1 cellular context compared by ENCODE assay signal in genomic region chr1:230066466-230067404, GRCh38.
TF ChIP-seq lines count a peak whose summit lies in the region.

Gene GALNT2 (plus strand): TSS chr1:230067238. CDS start chr1:230067281, 43 bp downstream.

TF ChIP-seq in HepG2, 621 proteins besides CTCF, POLR2A, EP300 and RAD21 (continued from another document and continues in another):
- TF ChIP-seq ZNF646 (CRISPR knock-in tag; IDR thresholded peaks at IDR 0.05) = no peak
- no peak for TF ChIP-seq RBM39 (IDR thresholded peaks at IDR 0.05; ENCODE audit: low read depth, low read length, poor library complexity, severe bottlenecking)
- no peak for TF ChIP-seq ZNF414 (CRISPR knock-in tag; IDR thresholded peaks at IDR 0.05)
- TF ChIP-seq ZNF687 (CRISPR knock-in tag; IDR thresholded peaks at IDR 0.05) = peak; percentile 81
- no peak for TF ChIP-seq NBN (conservative IDR thresholded peaks at IDR 0.05)
- TF ChIP-seq SMARCE1 (IDR thresholded peaks at IDR 0.05; ENCODE audit: borderline replicate concordance) = no peak
- no peak for TF ChIP-seq FOXM1 (CRISPR knock-in tag; IDR thresholded peaks at IDR 0.05)
- no peak for TF ChIP-seq DMTF1 (CRISPR knock-in tag; IDR thresholded peaks at IDR 0.05)
- no peak for TF ChIP-seq ZNF7 (CRISPR knock-in tag; IDR thresholded peaks at IDR 0.05)
- TF ChIP-seq ZNF550 (CRISPR knock-in tag; IDR thresholded peaks at IDR 0.05; ENCODE audit: borderline replicate concordance) = no peak
- no peak for TF ChIP-seq THYN1 (CRISPR knock-in tag; IDR thresholded peaks at IDR 0.05; ENCODE audit: borderline replicate concordance, low read depth)
- no peak for TF ChIP-seq AHDC1 (CRISPR knock-in tag; IDR thresholded peaks at IDR 0.05; ENCODE audit: borderline replicate concordance)
- TF ChIP-seq UBTF (CRISPR knock-in tag; IDR thresholded peaks at IDR 0.05) = no peak
- TF ChIP-seq ZNF577 (CRISPR knock-in tag; IDR thresholded peaks at IDR 0.05; ENCODE audit: borderline replicate concordance, low read depth) = no peak
- TF ChIP-seq HMG20B (CRISPR knock-in tag; conservative IDR thresholded peaks at IDR 0.05) = no peak
- no peak for TF ChIP-seq FOXA3 (CRISPR knock-in tag; IDR thresholded peaks at IDR 0.05)
- TF ChIP-seq NFE2 (CRISPR knock-in tag; IDR thresholded peaks at IDR 0.05) = no peak
- TF ChIP-seq REXO4 (CRISPR knock-in tag; IDR thresholded peaks at IDR 0.05; ENCODE audit: borderline replicate concordance) = no peak
- 0 out of 2 replicates have a peak, but pooled peaks have one; percentile 59 for TF ChIP-seq CBX2 (IDR thresholded peaks at IDR 0.05; ENCODE audit: low read depth, low read length)
- TF ChIP-seq CBX2 (CRISPR knock-in tag; IDR thresholded peaks at IDR 0.05; ENCODE audit: low read depth) = no peak
- no peak for TF ChIP-seq NCOA1 (CRISPR knock-in tag; IDR thresholded peaks at IDR 0.05)
- TF ChIP-seq ZBTB49 (CRISPR knock-in tag; IDR thresholded peaks at IDR 0.05; ENCODE audit: borderline replicate concordance) = no peak
- TF ChIP-seq ARNT2 (CRISPR knock-in tag; IDR thresholded peaks at IDR 0.05; ENCODE audit: low read depth) = no peak; the same call in none of the 2 replicates
- TF ChIP-seq REPIN1 (CRISPR knock-in tag; IDR thresholded peaks at IDR 0.05; ENCODE audit: borderline replicate concordance, low read depth) = 0 out of 2 replicates have a peak, but pooled peaks have one; percentile 50
- TF ChIP-seq CHCHD3 (CRISPR knock-in tag; IDR thresholded peaks at IDR 0.05) = 0 out of 2 replicates have a peak, but pooled peaks have one; percentile 20
